In genomic region chr10:92329927-92330326, GRCh38 we compare ENCODE assay signal across 8 cellular contexts. TPM values are rescaled to one million over a fixed set of nuclear protein-coding genes. Genes with fewer than 3 reads are reported as not detected.
DNase-seq lines count a peak whose midpoint lies in the region; TF ChIP-seq lines count a peak whose summit lies in the region.
"Not testable (repeated sequence)": the region's sequence is repeated elsewhere in the genome, so short reads cannot be mapped to it uniquely, and the experiment has no call there.

No MANE protein-coding gene starts in this region.

- DNase-seq in ELF-1 (ENCODE audit: low read depth, low spot score) (peak; percentile 26), HPDE6-E6E7 (ENCODE audit: extremely low spot score) (peak; percentile 31), RWPE1 (ENCODE audit: low spot score) (peak; percentile 63), amniotic epithelial cell (ENCODE audit: low read depth) (peak; percentile 17), mesendoderm (peak; percentile 44)
- not testable (repeated sequence) for DNase-seq in endodermal cell; cardiac muscle cell (ENCODE audit: low read depth in 1 of 2, low spot score in 1 of 2); type B pancreatic cell (ENCODE audit: extremely low spot score, unreplicated experiment)

- 90% methylated on average over 6 of the region's 6 CpGs for WGBS in endodermal cell (ENCODE audit: insufficient coverage in 1 of 2, insufficient read length in 1 of 2), 2 experiments
- no CpG with 5 or more reads among the region's 6 CpGs for WGBS in mesendoderm (ENCODE audit: extremely low coverage, insufficient coverage, low lambda C conversion rate)

- not testable (repeated sequence) for H2BK15ac ChIP-seq in mesendoderm (replicated peaks; ENCODE audit: low read depth)

- not testable (repeated sequence) for H3K79me1 ChIP-seq in mesendoderm (ENCODE audit: low read length)

- not testable (repeated sequence) for H3K27me3 ChIP-seq in endodermal cell (ENCODE audit: control insufficient read depth, insufficient read depth, low read length, poor library complexity, severe bottlenecking); cardiac muscle cell; mesendoderm (ENCODE audit: insufficient read depth, low read length, poor library complexity)

- H3K9ac ChIP-seq in endodermal cell (ENCODE audit: extremely low read depth, low read length, poor library complexity, severe bottlenecking); mesendoderm (ENCODE audit: low read length): not testable (repeated sequence)

- not testable (repeated sequence) for H2BK120ac ChIP-seq in mesendoderm (ENCODE audit: low read depth, low read length)

- H4K5ac ChIP-seq in mesendoderm (ENCODE audit: low read length) = not testable (repeated sequence)

- H3K79me2 ChIP-seq in mesendoderm (ENCODE audit: control insufficient read depth, insufficient read depth, low read length) = not testable (repeated sequence)

- H3K27ac Mint-ChIP-seq in endodermal cell (peak overlapping the region; percentile 9), type B pancreatic cell (peak overlapping the region; percentile 22)

- not testable (repeated sequence) for H3K36me3 ChIP-seq in endodermal cell (ENCODE audit: control insufficient read depth, insufficient read depth, low read length); cardiac muscle cell; mesendoderm (ENCODE audit: control insufficient read depth, insufficient read depth, low read length)

- not testable (repeated sequence) for H3K9me3 ChIP-seq in endodermal cell (ENCODE audit: control insufficient read depth, low read length); cardiac muscle cell (ENCODE audit: low read depth)

- H2BK5ac ChIP-seq in mesendoderm (ENCODE audit: low read length) = not testable (repeated sequence)

- H3K36me3 Mint-ChIP-seq in endodermal cell (ENCODE audit: low read depth) (peaks cover 12% of the 10 kb centered on the region), type B pancreatic cell (peaks cover 13% of the 10 kb centered on the region)

- H3K9me3 Mint-ChIP-seq in endodermal cell, type B pancreatic cell: not testable (repeated sequence)

- H3K56ac ChIP-seq in mesendoderm (ENCODE audit: low read length) = not testable (repeated sequence)

- H3K18ac ChIP-seq in mesendoderm (ENCODE audit: low read length) = not testable (repeated sequence)

- not testable (repeated sequence) for H3K23ac ChIP-seq in mesendoderm (ENCODE audit: low read length)

- H2AK5ac ChIP-seq in mesendoderm (ENCODE audit: low read length) = not testable (repeated sequence)

- POLR2A ChIA-PET in RWPE1 (lab: Yijun Ruan, JAX; ENCODE audit: low non-redundant PET) = not testable (repeated sequence)

- CTCF ChIA-PET in RWPE1 (lab: Yijun Ruan, JAX) = interaction anchor here (0.6 to 1.2 kb wide), 2 partner anchors 56 to 67 kb away, joined by 3 to 4 read pairs; no protein-coding TSS in a partner anchor

- H3K4me3 Mint-ChIP-seq in endodermal cell, type B pancreatic cell: not testable (repeated sequence)

- not testable (repeated sequence) for TF ChIP-seq CTCF in RWPE1 (conservative IDR thresholded peaks at IDR 0.05; ENCODE audit: low read depth); endodermal cell (conservative IDR thresholded peaks at IDR 0.05); cardiac muscle cell (IDR thresholded peaks at IDR 0.05; ENCODE audit: low read depth, low read length); type B pancreatic cell (conservative IDR thresholded peaks at IDR 0.05)

- H4K8ac ChIP-seq in mesendoderm (ENCODE audit: low read depth, low read length) = not testable (repeated sequence)

- H3K4me1 ChIP-seq in endodermal cell (ENCODE audit: control insufficient read depth, insufficient read depth, low read length); cardiac muscle cell (ENCODE audit: low read depth); mesendoderm (ENCODE audit: control insufficient read depth, low read depth, low read length): not testable (repeated sequence)

- not testable (repeated sequence) for H3K27me3 Mint-ChIP-seq in endodermal cell (ENCODE audit: insufficient read depth); type B pancreatic cell

- peak overlapping the region; percentile 71 for H3K27ac ChIP-seq in RWPE1
- not testable (repeated sequence) for H3K27ac ChIP-seq in endodermal cell (ENCODE audit: low read depth, low read length); mesendoderm (ENCODE audit: low read depth, low read length)
- H3K27ac ChIP-seq in cardiac muscle cell = peak overlapping the region; percentile 28

- H3K4me2 ChIP-seq in mesendoderm (ENCODE audit: low read length) = not testable (repeated sequence)

- not testable (repeated sequence) for H3K4ac ChIP-seq in mesendoderm (ENCODE audit: low read depth, low read length)

- peaks cover 35% of the 10 kb centered on the region for H3K4me1 Mint-ChIP-seq in endodermal cell
- H3K4me1 Mint-ChIP-seq in type B pancreatic cell (ENCODE audit: unreplicated experiment) = not testable (repeated sequence)

- not testable (repeated sequence) for H3K4me3 ChIP-seq in endodermal cell (ENCODE audit: low read length); cardiac muscle cell; mesendoderm (ENCODE audit: low read length)

RNA-seq across cellular contexts. Expression of gene MARCHF5, which starts 39.0 kb away (rescaled TPM):
- 10 to 100 TPM; 29.8 to 38.0 TPM for total RNA-seq in endodermal cell
- 46.9 TPM for polyA plus RNA-seq in endodermal cell (2013, experiment 1 of 2)
- polyA plus RNA-seq in endodermal cell (2013, experiment 2 of 2) = 42.9 TPM
- 8.4 and 19.3 TPM in 2 replicates for total RNA-seq in cardiac muscle cell
- 47.4 and 91.5 TPM in 2 replicates for polyA plus RNA-seq in cardiac muscle cell
- polyA plus RNA-seq in mesendoderm (2013, experiment 1 of 2) = 12.0 TPM
- polyA plus RNA-seq in mesendoderm (2013, experiment 2 of 2) = 11.7 TPM
- total RNA-seq in type B pancreatic cell (ENCODE audit: low replicate concordance) = 57.8 and 59.8 TPM in 2 replicates

RNA-seq across cellular contexts. Expression of gene CPEB3, which starts 39.0 kb away (rescaled TPM):
- total RNA-seq in endodermal cell = 1 to 10 TPM; 1.1 to 1.3 TPM
- 0.82 TPM for polyA plus RNA-seq in endodermal cell (2013, experiment 1 of 2)
- polyA plus RNA-seq in endodermal cell (2013, experiment 2 of 2) = 0.87 TPM
- total RNA-seq in cardiac muscle cell = 4.5 and 8.3 TPM in 2 replicates
- polyA plus RNA-seq in cardiac muscle cell = 5.0 and 7.1 TPM in 2 replicates
- 0.49 TPM for polyA plus RNA-seq in mesendoderm (2013, experiment 1 of 2)
- 0.49 TPM for polyA plus RNA-seq in mesendoderm (2013, experiment 2 of 2)
- total RNA-seq in type B pancreatic cell (ENCODE audit: low replicate concordance) = 2.3 and 3.7 TPM in 2 replicates
